Comparison of ENCODE assay signal across 1 cellular context in genomic region chr1:85707990-85708825, GRCh38.
TF ChIP-seq lines count a peak whose summit lies in the region.

Gene ZNHIT6, minus strand, starts transcription at chr1:85708433. Its CDS starts 149 bp downstream, at chr1:85708284.

TF ChIP-seq in HepG2, 621 proteins besides CTCF, POLR2A, EP300 and RAD21 (continued from another document and continues in another):
- TF ChIP-seq HNF1A (IDR thresholded peaks at IDR 0.05; ENCODE audit: low read depth) (no peak), HNF1A (CRISPR knock-in tag; IDR thresholded peaks at IDR 0.05; ENCODE audit: borderline replicate concordance) (peak; percentile 16; the same call in 1 of the 2 replicates), ZNF557 (CRISPR knock-in tag; IDR thresholded peaks at IDR 0.05) (peak; percentile 65; the same call in 1 of the 2 replicates), MBNL3 (CRISPR knock-in tag; conservative IDR thresholded peaks at IDR 0.05) (no peak), ZNF512 (CRISPR knock-in tag; IDR thresholded peaks at IDR 0.05) (no peak), FOXP4 (CRISPR knock-in tag; IDR thresholded peaks at IDR 0.05) (peak; percentile 53; the same call in 1 of the 2 replicates), SAP130 (CRISPR knock-in tag; IDR thresholded peaks at IDR 0.05; ENCODE audit: low read depth) (peak; percentile 99), MXD1 (CRISPR knock-in tag; IDR thresholded peaks at IDR 0.05) (peak; percentile 75; the same call in 1 of the 2 replicates), ZNF639 (CRISPR knock-in tag; conservative IDR thresholded peaks at IDR 0.05) (peak; percentile 40; the same call in 1 of the 2 replicates), ZNF280B (CRISPR knock-in tag; IDR thresholded peaks at IDR 0.05; ENCODE audit: borderline replicate concordance) (peak; percentile 77; the same call in 1 of the 2 replicates), CHD4 (IDR thresholded peaks at IDR 0.05; ENCODE audit: borderline replicate concordance, low read length) (no peak), ZFP1 (CRISPR knock-in tag; IDR thresholded peaks at IDR 0.05) (peak; percentile 30; the same call in 1 of the 2 replicates), TBX2 (CRISPR knock-in tag; IDR thresholded peaks at IDR 0.05; ENCODE audit: borderline replicate concordance) (peak; percentile 77; the same call in 1 of the 2 replicates), ZBTB25 (CRISPR knock-in tag; IDR thresholded peaks at IDR 0.05) (peak; percentile 50; the same call in 1 of the 2 replicates), ZNF710 (CRISPR knock-in tag; IDR thresholded peaks at IDR 0.05; ENCODE audit: borderline replicate concordance) (peak; percentile 82; the same call in 1 of the 2 replicates), ATF5 (CRISPR knock-in tag; IDR thresholded peaks at IDR 0.05; ENCODE audit: low read depth) (no peak), ZNF281 (CRISPR knock-in tag; IDR thresholded peaks at IDR 0.05; ENCODE audit: borderline replicate concordance) (no peak; the same call in 1 of the 2 replicates), TEAD3 (CRISPR knock-in tag; optimal IDR thresholded peaks at IDR 0.05; ENCODE audit: borderline replicate concordance) (peak; percentile 78), PITX1 (CRISPR knock-in tag; IDR thresholded peaks at IDR 0.05) (peak; percentile 87), BRCA1 (CRISPR knock-in tag; IDR thresholded peaks at IDR 0.05) (no peak), AKAP8 (CRISPR knock-in tag; IDR thresholded peaks at IDR 0.05) (0 out of 2 replicates have a peak, but pooled peaks have one; percentile 51), MIER3 (CRISPR knock-in tag; IDR thresholded peaks at IDR 0.05; ENCODE audit: borderline replicate concordance) (peak; percentile 31; the same call in 1 of the 2 replicates), TIGD3 (CRISPR knock-in tag; IDR thresholded peaks at IDR 0.05; ENCODE audit: borderline replicate concordance) (peak; percentile 79; the same call in 1 of the 2 replicates), ZNF772 (CRISPR knock-in tag; IDR thresholded peaks at IDR 0.05) (peak; percentile 58; the same call in 1 of the 2 replicates), NR2F1 (CRISPR knock-in tag; IDR thresholded peaks at IDR 0.05) (0 out of 4 replicates have a peak, but pooled peaks of 1 of the 2 experiments have one; percentile 4), CAMTA2 (CRISPR knock-in tag; IDR thresholded peaks at IDR 0.05; ENCODE audit: borderline replicate concordance) (no peak), ZNF782 (CRISPR knock-in tag; IDR thresholded peaks at IDR 0.05; ENCODE audit: borderline replicate concordance) (no peak), TOE1 (CRISPR knock-in tag; IDR thresholded peaks at IDR 0.05) (no peak), ATF6 (CRISPR knock-in tag; conservative IDR thresholded peaks at IDR 0.05) (0 out of 2 replicates have a peak, but pooled peaks have one; percentile 80), ZBTB7A (CRISPR knock-in tag; IDR thresholded peaks at IDR 0.05) (0 out of 2 replicates have a peak, but pooled peaks have one; percentile 33), LCORL (IDR thresholded peaks at IDR 0.05) (no peak), LCORL (CRISPR knock-in tag; IDR thresholded peaks at IDR 0.05) (no peak)
